21 cellular contexts compared by ENCODE assay signal in genomic region chr1:3423896-3424610, GRCh38. TPM values are rescaled to one million over a fixed set of nuclear protein-coding genes. Genes with fewer than 3 reads are reported as not detected.
DNase-seq lines count a peak whose midpoint lies in the region; ATAC-seq, FAIRE-seq and TF ChIP-seq lines count a peak whose summit lies in the region.
"Had no signal": no experiment of that assay in that cellular context is flagged by ENCODE, and none has a peak within 500 bp of the region (broad histone marks: within the 10 kb centered on the region; RNA-seq: fewer than 3 reads in every experiment).

No MANE protein-coding gene starts in this region.

- no peak overlapping the region for H4K91ac ChIP-seq in IMR-90 (ENCODE audit: insufficient read depth, low read depth, low read length)

- POLR2A ChIA-PET in IMR-90 (lab: Charles Lee; ENCODE audit: unreplicated experiment), result no interaction called here
- POLR2A ChIA-PET in T-cell (lab: Charles Lee), result no interaction called here

- TF ChIP-seq CTCF in IMR-90 (conservative IDR thresholded peaks at IDR 0.05; ENCODE audit: low read depth, low read length) (no peak), brain (conservative IDR thresholded peaks at IDR 0.05) (no peak)

- no peak overlapping the region for H3K4ac ChIP-seq in IMR-90 (ENCODE audit: low read depth, low read length)

- peak overlapping the region; percentile 70 for H2AFZ ChIP-seq in IMR-90 (replicated peaks; ENCODE audit: low read length, poor library complexity)

- no peak overlapping the region for H2BK120ac ChIP-seq in IMR-90 (ENCODE audit: low read depth, low read length)

- H3K4me1 ChIP-seq in IMR-90 (ENCODE audit: control insufficient read depth, insufficient read depth, low read length) (no peaks in the 10 kb centered on the region), right cardiac atrium (ENCODE audit: control insufficient read depth, insufficient read depth, low read length) (no peaks in the 10 kb centered on the region), small intestine (ENCODE audit: control insufficient read depth in 2 of 2, insufficient read depth in 1 of 2, low read depth in 1 of 2, low read length in 1 of 2) (no peaks in the 10 kb centered on the region)
- H3K4me1 ChIP-seq: psoas muscle had no signal

- in situ Hi-C loops in IMR-90 (cut with MboI; ENCODE audit: low sequenced_read_pairs), result loop anchor here (5.0 kb wide), 1 partner anchor 1012 kb away; the partner anchor contains the start of gene PEX10

- DNase-seq in IMR-90 (no peak), right cardiac atrium (peak; percentile 30 to 65 (median 47)), small intestine (no peak), NCI-H146 (lab: John Stamatoyannopoulos, UW) (no peak), T-cell (no peak)

- no peak overlapping the region for H3K18ac ChIP-seq in IMR-90 (ENCODE audit: low read depth, low read length)

- no peak for FAIRE-seq in small intestine (lab: Jason Lieb, UNC)
- FAIRE-seq: D721Med, GM12892, islet of Langerhans had no signal

- peak overlapping the region; percentile 55 for H2AK9ac ChIP-seq in IMR-90 (replicated peaks; ENCODE audit: low read depth, low read length, poor library complexity)

- H3K4me1 Mint-ChIP-seq in brain (peaks cover 31% of the 10 kb centered on the region), T-cell (peaks cover 0 to 4% (median 0%) of the 10 kb centered on the region in 3 donors)
- H3K4me1 Mint-ChIP-seq: activated B cell treated with CpG ODN at 0.5 μM for 24 hours; CD4-positive, CD25-positive, alpha-beta regulatory T cell; IgD-negative memory B cell had no signal

- dilution Hi-C loops in IMR-90 (cut with HindIII; ENCODE audit: low sequenced_read_pairs, unreplicated experiment), result no loop called here

- intact Hi-C loops in IMR-90 (cut with micrococcal nuclease), result loop anchor here (1.0 to 2.0 kb wide), 3 partner anchors 355 to 1010 kb away; partner anchors contain the start of gene PRDM16
- intact Hi-C loops in right cardiac atrium (cut with DNase I), result loop anchor here in 3 of 4 donors (5.0 to 10.0 kb wide), 5 partner anchors 412 to 1009 kb away; partner anchors contain the start of gene PEX10 (in 1 of the 3)

- no peak for TF ChIP-seq RAD21 in IMR-90 (IDR thresholded peaks at IDR 0.05; ENCODE audit: low read length)

- WGBS in IMR-90 (ENCODE audit: extremely low coverage in 2 of 2, insufficient read length in 1 of 2), 2 experiments, result 75% methylated on average over 13 of the region's 28 CpGs; no CpG with 5 or more reads in 1 of the 2 experiments
- WGBS in right cardiac atrium, result 67% methylated on average over 28 of the region's 28 CpGs
- WGBS in small intestine, 3 donors, result 61 to 72% (median 66%) methylated on average over 28 of the region's 28 CpGs

- H4K20me1 ChIP-seq in IMR-90 (ENCODE audit: insufficient read depth, low read length), result no peaks in the 10 kb centered on the region

- H2BK20ac ChIP-seq in IMR-90 (ENCODE audit: low read depth, low read length), result no peak overlapping the region

- TF ChIP-seq POLR2A in IMR-90 (IDR thresholded peaks at IDR 0.05; ENCODE audit: low read depth, low read length), result no peak

- H2BK5ac ChIP-seq in IMR-90 (ENCODE audit: low read depth, low read length, poor library complexity, severe bottlenecking), result no peak overlapping the region

- peak overlapping the region in 1 of 5 experiments; percentile 36 for H3K4me3 Mint-ChIP-seq in brain
- no peak overlapping the region for H3K4me3 Mint-ChIP-seq in T-cell
- H3K4me3 Mint-ChIP-seq: activated B cell treated with CpG ODN at 0.5 μM for 24 hours; activated naive CD8-positive, alpha-beta T cell treated with anti-CD3 and anti-CD28 coated beads, Interleukin-2, amount 10 ng/mL, durations not matched to agents 7 days and 5 days; CD4-positive, CD25-positive, alpha-beta regulatory T cell; effector memory CD8-positive, alpha-beta T cell; IgD-negative memory B cell had no signal

- H3K4me3 ChIP-seq in IMR-90 (ENCODE audit: insufficient read depth, low read depth, low read length), result no peak overlapping the region
- H3K4me3 ChIP-seq in right cardiac atrium (ENCODE audit: low read length), result no peak overlapping the region
- H3K4me3 ChIP-seq in small intestine (ENCODE audit: low read depth in 1 of 2, low read length in 2 of 2), result no peak overlapping the region
- H3K4me3 ChIP-seq: lung, psoas muscle, skin epidermis had no signal

- H3K36me3 ChIP-seq in IMR-90 (ENCODE audit: control insufficient read depth, insufficient read depth, low read length) (no peaks in the 10 kb centered on the region), small intestine (ENCODE audit: control insufficient read depth in 2 of 2, insufficient read depth in 2 of 2, low read length in 2 of 2) (peaks cover 0 to 2% of the 10 kb centered on the region in 2 donors)
- H3K36me3 ChIP-seq: neutrophil had no signal

- no peak overlapping the region for H3K56ac ChIP-seq in IMR-90 (ENCODE audit: extremely low read depth, insufficient read depth, low read length)

- H2AK5ac ChIP-seq in IMR-90 (ENCODE audit: low read depth, low read length), result no peak overlapping the region

- H3K36me3 Mint-ChIP-seq in brain, result peaks cover 13% of the 10 kb centered on the region
- H3K36me3 Mint-ChIP-seq in T-cell, result no peaks in the 10 kb centered on the region
- H3K36me3 Mint-ChIP-seq: activated naive CD8-positive, alpha-beta T cell treated with anti-CD3 and anti-CD28 coated beads, Interleukin-2, amount 10 ng/mL, durations not matched to agents 7 days and 5 days; CD4-positive, CD25-positive, alpha-beta regulatory T cell had no signal

- H3K27me3 Mint-ChIP-seq in brain, result peaks cover 2% of the 10 kb centered on the region
- H3K27me3 Mint-ChIP-seq in T-cell, result peaks cover 4 to 12% of the 10 kb centered on the region in 2 donors
- H3K27me3 Mint-ChIP-seq: activated naive CD8-positive, alpha-beta T cell treated with anti-CD3 and anti-CD28 coated beads, Interleukin-2, amount 10 ng/mL, durations not matched to agents 7 days and 5 days had no signal

- H2BK15ac ChIP-seq in IMR-90 (ENCODE audit: low read depth, low read length), result no peak overlapping the region

- H3K9me3 ChIP-seq in IMR-90 (ENCODE audit: control insufficient read depth, insufficient read depth, low read length) (no peaks in the 10 kb centered on the region), right cardiac atrium (ENCODE audit: control insufficient read depth, low read length) (no peaks in the 10 kb centered on the region), small intestine (ENCODE audit: control insufficient read depth, low read depth) (no peaks in the 10 kb centered on the region)
- H3K9me3 ChIP-seq: neutrophil, psoas muscle had no signal

- no peak overlapping the region for H3K4me2 ChIP-seq in IMR-90 (ENCODE audit: low read depth, low read length)

- no peak overlapping the region for H4K8ac ChIP-seq in IMR-90 (ENCODE audit: low read depth in 2 of 2, low read length in 2 of 2)

- H3K79me1 ChIP-seq in IMR-90 (ENCODE audit: low read depth in 1 of 2, low read length in 2 of 2), result no peaks in the 10 kb centered on the region

- H3K27ac ChIP-seq in IMR-90 (ENCODE audit: insufficient read depth, low read length) (no peak overlapping the region), right cardiac atrium (ENCODE audit: low read length) (peak overlapping the region; percentile 2), small intestine (ENCODE audit: low read depth in 1 of 2, low read length in 1 of 2) (peak overlapping the region; percentile 36 to 68)
- H3K27ac ChIP-seq: neutrophil, psoas muscle, skin epidermis had no signal

- ATAC-seq in IMR-90 (ENCODE audit: low read depth) (no peak), right cardiac atrium (no peak), T-cell (replicated peaks in 1 of 4) (no peak), HG02973 (IDR thresholded peaks at IDR 0.05; ENCODE audit: unreplicated experiment) (no peak)
- ATAC-seq: effector memory CD8-positive, alpha-beta T cell had no signal

- no peaks in the 10 kb centered on the region for H3K9me1 ChIP-seq in IMR-90 (ENCODE audit: insufficient read depth, low read length)

- no peak overlapping the region for H3K14ac ChIP-seq in IMR-90 (replicated peaks; ENCODE audit: low read depth, low read length)

- peaks cover 0 to 6% (median 3%) of the 10 kb centered on the region in 5 experiments for H3K9me3 Mint-ChIP-seq in brain
- no peaks in the 10 kb centered on the region for H3K9me3 Mint-ChIP-seq in T-cell
- H3K9me3 Mint-ChIP-seq: activated B cell treated with CpG ODN at 0.5 μM for 24 hours; activated naive CD8-positive, alpha-beta T cell treated with anti-CD3 and anti-CD28 coated beads, Interleukin-2, amount 10 ng/mL, durations not matched to agents 7 days and 5 days; CD4-positive, CD25-positive, alpha-beta regulatory T cell; effector memory CD8-positive, alpha-beta T cell; IgD-negative memory B cell had no signal

- peaks cover 9% of the 10 kb centered on the region; the same call in 1 of the 2 replicates for H3K27me3 ChIP-seq in IMR-90 (ENCODE audit: control insufficient read depth, insufficient read depth, low read length)
- no peaks in the 10 kb centered on the region for H3K27me3 ChIP-seq in right cardiac atrium (ENCODE audit: control insufficient read depth, insufficient read depth)
- H3K27me3 ChIP-seq in small intestine (ENCODE audit: control insufficient read depth in 2 of 2, insufficient read depth in 2 of 2, low read length in 2 of 2), result peaks cover 0 to 2% of the 10 kb centered on the region in 2 donors

- H3K27ac Mint-ChIP-seq in brain (peak overlapping the region; percentile 45 to 96 (median 84)), T-cell (no peak overlapping the region)
- H3K27ac Mint-ChIP-seq: activated B cell treated with CpG ODN at 0.5 μM for 24 hours; activated naive CD8-positive, alpha-beta T cell treated with anti-CD3 and anti-CD28 coated beads, Interleukin-2, amount 10 ng/mL, durations not matched to agents 7 days and 5 days; CD4-positive, CD25-positive, alpha-beta regulatory T cell; effector memory CD8-positive, alpha-beta T cell; IgD-negative memory B cell had no signal

- no peak overlapping the region for H3K23ac ChIP-seq in IMR-90 (ENCODE audit: low read depth, low read length)

- BruUV-seq in IMR-90 (replicated peaks; lab: Mats Ljungman, UMichigan), result no TSS peak

- H3K9ac ChIP-seq in IMR-90 (ENCODE audit: low read depth, low read length), result no peak overlapping the region

- CTCF ChIA-PET in IMR-90 (lab: Yijun Ruan, JAX), result interaction anchor here (1.6 kb wide), 1 partner anchor 1006 kb away, joined by 5 read pairs; no protein-coding TSS in a partner anchor
- CTCF ChIA-PET in T-cell (lab: Charles Lee), result interaction anchor here in 1 of 2 donors (0.7 kb wide), 1 partner anchor 602 kb away, joined by 6 read pairs; no protein-coding TSS in a partner anchor

- H4K5ac ChIP-seq in IMR-90 (ENCODE audit: low read depth, low read length), result no peak overlapping the region

RNA-seq across cellular contexts. Expression of gene ARHGEF16, which starts 30.4 kb away (rescaled TPM):
- total RNA-seq in IMR-90 (2012; rRNA removed) (0.18 TPM in 1 of 2 replicates, not detected in the other), right cardiac atrium (1 to 10 TPM in 3 of 4 donors, under 1 TPM in 1; 0.28 to 2.5 (median 1.8) TPM), T-cell (under 1 TPM in 4 of 5 donors, not detected in 1; 0.22 to 0.44 (median 0.29) TPM)
- polyA plus RNA-seq in IMR-90 (2012; rRNA removed) (0.19 and 0.39 TPM in 2 replicates), brain (ENCODE audit: insufficient read depth, low read depth, low replicate concordance) (13.5 TPM), right cardiac atrium (1.4 TPM), small intestine (100 to 1,000 TPM in 2 of 3 donors, 10 to 100 TPM in 1; 31.0 to 121 (median 117) TPM)
- 0.13 TPM in 1 of 2 replicates, not detected in the other for polyA plus RNA-seq in IMR-90 (2012; cell fraction: cytosol; rRNA removed)
- polyA plus RNA-seq in IMR-90 (2012; cell fraction: nucleus; rRNA removed; ENCODE audit: low replicate concordance), result 0.49 and 0.60 TPM in 2 replicates
- total RNA-seq: activated B cell treated with CpG ODN at 0.5 μM for 24 hours; activated naive CD8-positive, alpha-beta T cell treated with anti-CD3 and anti-CD28 coated beads, Interleukin-2, amount 10 ng/mL, durations not matched to agents 7 days and 5 days; CD4-positive, CD25-positive, alpha-beta regulatory T cell; OCI-LY7 had no signal
- polyA plus RNA-seq: AG04450; CD4-positive, CD25-positive, alpha-beta regulatory T cell; IgD-negative memory B cell had no signal

Comparison
In these comparisons a context has a peak if more than half of its experiments do, and no peak if none do; other contexts are left out.
1. DNase-seq: peak in right cardiac atrium (3 of 3); none in IMR-90 (single experiment), small intestine (single experiment), NCI-H146 (single experiment) and T-cell (0 of 34).
2. H3K27ac Mint-ChIP-seq: peak in brain (5 of 5); none in T-cell (0 of 2).